Comparison of ENCODE assay signal across 14 cellular contexts in genomic region chr5:67807116-67807888, GRCh38.
DNase-seq lines count a peak whose midpoint lies in the region; ATAC-seq, FAIRE-seq and TF ChIP-seq lines count a peak whose summit lies in the region.
"Had no signal": no experiment of that assay in that cellular context is flagged by ENCODE, and none has a peak within 500 bp of the region (broad histone marks: within the 10 kb centered on the region; RNA-seq: fewer than 3 reads in every experiment).

No MANE protein-coding gene starts in this region.

- no peaks in the 10 kb centered on the region for H3K36me3 ChIP-seq in GM12878 (ENCODE audit: control insufficient read depth in 2 of 2, insufficient read depth in 2 of 2, low read length in 1 of 2)
- no peaks in the 10 kb centered on the region for H3K36me3 ChIP-seq in skeletal muscle tissue (ENCODE audit: control insufficient read depth in 3 of 3, insufficient read depth in 3 of 3, low read length in 3 of 3)

- no peak for FAIRE-seq in GM12878 (lab: Jason Lieb, UNC)
- FAIRE-seq: A549 had no signal

- peak overlapping the region; percentile 2; the same call in 1 of the 2 replicates for H3K4me2 ChIP-seq in GM12878 (ENCODE audit: control insufficient read depth, insufficient read depth)
- H3K4me2 ChIP-seq: A549 had no signal

- SMC1A ChIA-PET in GM12878 (lab: Charles Lee; ENCODE audit: uncharacterized antibody, unreplicated experiment) = interaction anchor here (1.1 to 1.5 kb wide), 2 partner anchors 18 to 169 kb away, joined by 3 to 4 read pairs; no protein-coding TSS in a partner anchor

- no peaks in the 10 kb centered on the region for H4K20me1 ChIP-seq in GM12878 (ENCODE audit: control insufficient read depth, insufficient read depth)

- TF ChIP-seq CTCF in GM12878 (IDR thresholded peaks at IDR 0.05 in 2 of 3, conservative IDR thresholded peaks at IDR 0.05 in 1 of 3; ENCODE audit: control insufficient read depth in 2 of 3, extremely low read depth in 1 of 3, insufficient read depth in 1 of 3, low read depth in 3 of 3, low read length in 3 of 3) = no peak
- no peak for TF ChIP-seq CTCF in HFFc6 (IDR thresholded peaks at IDR 0.05)

- in situ Hi-C loops in GM12878 (cut with MboI) = no loop called here

- no peak for TF ChIP-seq POLR2A in GM12878 (IDR thresholded peaks at IDR 0.05; ENCODE audit: low read depth, low read length)

- no peaks in the 10 kb centered on the region for H3K79me2 ChIP-seq in GM12878 (ENCODE audit: control insufficient read depth, insufficient read depth, low read length)

- intact Hi-C loops in GM12878 (cut with micrococcal nuclease; ENCODE audit: unreplicated experiment) = loop anchor here (1.0 to 5.0 kb wide), 4 partner anchors 234 to 445 kb away; no protein-coding TSS in a partner anchor

- no peaks in the 10 kb centered on the region for H3K36me3 Mint-ChIP-seq in HFFc6 (ENCODE audit: low read depth)
- H3K36me3 Mint-ChIP-seq: activated CD4-positive, alpha-beta memory T cell treated with anti-CD3 and anti-CD28 coated beads for 36 hours; activated naive CD4-positive, alpha-beta T cell treated with anti-CD3 and anti-CD28 coated beads, Interleukin-2, amount 50 U/mL, for 24 hours; T-cell had no signal

- H3K4me1 Mint-ChIP-seq in HFFc6 (ENCODE audit: low read depth) = no peaks in the 10 kb centered on the region
- H3K4me1 Mint-ChIP-seq: activated naive CD4-positive, alpha-beta T cell treated with anti-CD3 and anti-CD28 coated beads, Interleukin-2, amount 50 U/mL, for 24 hours had no signal

- H3K27ac ChIP-seq in GM12878 (ENCODE audit: control insufficient read depth, insufficient read depth) (no peak overlapping the region), skeletal muscle tissue (ENCODE audit: low read depth, low read length) (peak overlapping the region; percentile 83)
- H3K27ac ChIP-seq: A549 had no signal

- no peak for TF ChIP-seq RAD21 in GM12878 (IDR thresholded peaks at IDR 0.05; ENCODE audit: insufficient read depth, low read depth, low read length)

- 95% methylated on average over 4 of the region's 4 CpGs for WGBS in GM12878 (ENCODE audit: insufficient coverage, insufficient replicate concordance, low lambda C conversion rate, missing lambda C conversion rate)

- H3K4me3 ChIP-seq in GM12878 (no peak overlapping the region), skeletal muscle tissue (ENCODE audit: low read length in 3 of 3) (peak overlapping the region in 1 of 3 donors; percentile 0)
- H3K4me3 ChIP-seq: A549 had no signal

- POLR2A ChIA-PET in GM12878 (lab: Charles Lee) = no interaction called here

- CTCF ChIA-PET in GM12878 (lab: Yijun Ruan, JAX) = no interaction called here

- peak in 1 of 2 experiments; percentile 45; a peak in 1 of 4 replicates for TF ChIP-seq EP300 in GM12878 (IDR thresholded peaks at IDR 0.05; ENCODE audit: borderline replicate concordance in 1 of 2, control insufficient read depth in 1 of 2, low read depth in 2 of 2, low read length in 2 of 2)

- RAD21 ChIA-PET in GM12878 (lab: Charles Lee; ENCODE audit: unreplicated experiment) = interaction anchor here (1.5 kb wide), 1 partner anchor 409 kb away, joined by 3 read pairs; no protein-coding TSS in a partner anchor

- H3K27ac Mint-ChIP-seq in HFFc6 = no peak overlapping the region
- H3K27ac Mint-ChIP-seq: activated CD4-positive, alpha-beta memory T cell treated with anti-CD3 and anti-CD28 coated beads for 36 hours; activated naive CD4-positive, alpha-beta T cell treated with anti-CD3 and anti-CD28 coated beads, Interleukin-2, amount 50 U/mL, for 24 hours; dendritic cell treated with granulocyte-macrophage colony-stimulating factor and Interleukin-4, amounts not matched to agents 40 ng/mL and 50 ng/mL, for 4 days; T-cell had no signal

- H3K9ac ChIP-seq in GM12878 (ENCODE audit: control insufficient read depth, insufficient read depth, low read length) (no peak overlapping the region), skeletal muscle tissue (ENCODE audit: low read depth in 1 of 3, low read length in 3 of 3) (peak overlapping the region in 1 of 3 donors; percentile 4)

- DNase-seq in NCI-H2107 treated with DMSO at 0.1 percent for 48 hours (lab: John Stamatoyannopoulos, UW; ENCODE audit: unreplicated experiment) (peak; percentile 43), NCI-H2107 (lab: John Stamatoyannopoulos, UW) (no peak), GM12878 (ENCODE audit: low read depth, low spot score) (peak; percentile 74), NCI-H1694 (lab: John Stamatoyannopoulos, UW) (no peak), HFFc6 (no peak), NOMO-1 (lab: John Stamatoyannopoulos, UW; ENCODE audit: unreplicated experiment in 2 of 2) (no peak)
- DNase-seq: activated CD4-positive, alpha-beta memory T cell treated with anti-CD3 and anti-CD28 coated beads for 36 hours; DMS153; T-cell had no signal

- H3K9me3 ChIP-seq in GM12878 (replicated peaks; ENCODE audit: control insufficient read depth, insufficient read depth, low read length) (peaks cover 4% of the 10 kb centered on the region), skeletal muscle tissue (ENCODE audit: control insufficient read depth in 3 of 3, low read length in 3 of 3) (no peaks in the 10 kb centered on the region)
- H3K9me3 ChIP-seq: A549 had no signal

- H3K27me3 ChIP-seq in GM12878 (replicated peaks in 1 of 2; ENCODE audit: control insufficient read depth in 2 of 2, insufficient read depth in 2 of 2, low read length in 1 of 2) (no peaks in the 10 kb centered on the region), skeletal muscle tissue (ENCODE audit: control insufficient read depth in 3 of 3, insufficient read depth in 3 of 3, low read length in 3 of 3) (no peaks in the 10 kb centered on the region)

- no peak overlapping the region for H2AFZ ChIP-seq in GM12878 (ENCODE audit: control insufficient read depth, low read depth, low read length)

- no peak overlapping the region for H3K4me3 Mint-ChIP-seq in HFFc6
- H3K4me3 Mint-ChIP-seq: activated CD4-positive, alpha-beta memory T cell treated with anti-CD3 and anti-CD28 coated beads for 36 hours; activated naive CD4-positive, alpha-beta T cell treated with anti-CD3 and anti-CD28 coated beads, Interleukin-2, amount 50 U/mL, for 24 hours; dendritic cell treated with granulocyte-macrophage colony-stimulating factor and Interleukin-4, amounts not matched to agents 40 ng/mL and 50 ng/mL, for 4 days; T-cell had no signal

- BruUV-seq in GM12878 (replicated peaks; lab: Mats Ljungman, UMichigan) = no TSS peak

- H3K4me1 ChIP-seq in GM12878 (ENCODE audit: control insufficient read depth, insufficient read depth, low read length) (peaks cover 17% of the 10 kb centered on the region), skeletal muscle tissue (ENCODE audit: control insufficient read depth in 3 of 3, insufficient read depth in 3 of 3, low read length in 3 of 3) (peaks cover 10 to 26% (median 24%) of the 10 kb centered on the region in 3 donors)
- H3K4me1 ChIP-seq: A549 had no signal

- ATAC-seq in HG02571 (IDR thresholded peaks at IDR 0.05; ENCODE audit: unreplicated experiment) = peak; percentile 58
- ATAC-seq in GM12878 = peak; percentile 61
- ATAC-seq: A549, T-cell had no signal

- H3K9me3 Mint-ChIP-seq in HFFc6 = no peaks in the 10 kb centered on the region
- H3K9me3 Mint-ChIP-seq: activated CD4-positive, alpha-beta memory T cell treated with anti-CD3 and anti-CD28 coated beads for 36 hours; activated naive CD4-positive, alpha-beta T cell treated with anti-CD3 and anti-CD28 coated beads, Interleukin-2, amount 50 U/mL, for 24 hours; dendritic cell treated with granulocyte-macrophage colony-stimulating factor and Interleukin-4, amounts not matched to agents 40 ng/mL and 50 ng/mL, for 4 days; T-cell had no signal

- peaks cover 3% of the 10 kb centered on the region; the same call in 1 of the 2 replicates for H3K27me3 Mint-ChIP-seq in HFFc6 (ENCODE audit: insufficient read depth)
- H3K27me3 Mint-ChIP-seq: dendritic cell treated with granulocyte-macrophage colony-stimulating factor and Interleukin-4, amounts not matched to agents 40 ng/mL and 50 ng/mL, for 4 days had no signal

TF ChIP-seq in GM12878, 131 proteins besides CTCF, POLR2A, EP300 and RAD21 (continues in another document):
- no peak for TF ChIP-seq ZNF207 (IDR thresholded peaks at IDR 0.05; ENCODE audit: borderline replicate concordance)
- TF ChIP-seq RBBP5 (conservative IDR thresholded peaks at IDR 0.05) = no peak
- TF ChIP-seq NKRF (conservative IDR thresholded peaks at IDR 0.05) = no peak
- TF ChIP-seq RELB (IDR thresholded peaks at IDR 0.05; ENCODE audit: low read depth) = peak; percentile 45; the same call in 1 of the 2 replicates

Comparison
In these comparisons a context has a peak if more than half of its experiments do, and no peak if none do; other contexts are left out.
1. DNase-seq: peak in NCI-H2107 treated with DMSO at 0.1 percent for 48 hours (single experiment) and GM12878 (single experiment); none in NCI-H2107 (single experiment), NCI-H1694 (single experiment), HFFc6 (single experiment) and NOMO-1 (0 of 2).